Comparison of ENCODE assay signal across 28 cellular contexts in the genomic region with DNA sequence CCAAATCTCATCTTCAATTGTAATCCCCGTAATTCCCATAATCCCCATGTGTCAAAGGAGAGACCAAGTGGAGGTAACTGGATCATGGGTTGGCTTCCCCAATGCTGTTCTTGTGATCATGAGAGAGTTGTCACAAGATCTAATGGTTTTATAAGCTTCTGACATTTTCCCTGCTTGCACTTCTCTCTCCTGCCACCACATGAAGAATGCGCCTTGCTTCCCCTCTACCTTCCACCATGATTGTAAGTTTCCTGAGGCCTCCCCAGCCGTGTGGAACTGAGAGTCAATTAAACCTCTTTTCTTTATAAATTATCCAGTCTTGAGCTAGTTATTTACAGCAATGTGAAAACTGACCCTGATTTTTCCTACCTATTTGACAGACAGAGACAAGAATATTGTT.
"Had no signal": no experiment of that assay in that cellular context is flagged by ENCODE, and none has a peak within 500 bp of the region (broad histone marks: within the 10 kb centered on the region; RNA-seq: fewer than 3 reads in every experiment).

No MANE protein-coding gene starts in this region.

- H3K27me3 Mint-ChIP-seq: activated naive CD8-positive, alpha-beta T cell treated with anti-CD3 and anti-CD28 coated beads for 36 hours; effector memory CD8-positive, alpha-beta T cell had no signal

- H3K27ac ChIP-seq: colonic mucosa, dorsolateral prefrontal cortex, gastroesophageal sphincter, heart left ventricle, thoracic aorta, vagina had no signal

- H3K27me3 ChIP-seq: colonic mucosa, dorsolateral prefrontal cortex, gastroesophageal sphincter, heart left ventricle, vagina had no signal

- H3K36me3 Mint-ChIP-seq: activated naive CD8-positive, alpha-beta T cell treated with anti-CD3 and anti-CD28 coated beads for 36 hours; type B pancreatic cell had no signal

- H3K9me3 ChIP-seq: colonic mucosa, gastroesophageal sphincter, heart left ventricle, mucosa of descending colon, thoracic aorta, vagina had no signal

- H3K4me3 Mint-ChIP-seq: activated naive CD8-positive, alpha-beta T cell treated with anti-CD3 and anti-CD28 coated beads for 36 hours; activated T-cell treated with anti-CD3 and anti-CD28 coated beads, Interleukin-2, amount 50 U/mL, for 4 hours; effector memory CD8-positive, alpha-beta T cell; nephron progenitor cell; type B pancreatic cell had no signal

- H3K4me3 ChIP-seq: colonic mucosa, dorsolateral prefrontal cortex, gastroesophageal sphincter, heart left ventricle, mucosa of descending colon, thoracic aorta, vagina had no signal

- H3K4me1 ChIP-seq: colonic mucosa, heart left ventricle, vagina had no signal

- H3K4me1 Mint-ChIP-seq: activated naive CD8-positive, alpha-beta T cell treated with anti-CD3 and anti-CD28 coated beads for 36 hours; nephron progenitor cell had no signal

- H3K9me3 Mint-ChIP-seq: activated naive CD8-positive, alpha-beta T cell treated with anti-CD3 and anti-CD28 coated beads for 36 hours; effector memory CD8-positive, alpha-beta T cell had no signal

- H3K27ac Mint-ChIP-seq: activated naive CD8-positive, alpha-beta T cell treated with anti-CD3 and anti-CD28 coated beads for 36 hours; effector memory CD8-positive, alpha-beta T cell; nephron progenitor cell; type B pancreatic cell had no signal

- ATAC-seq: activated T-cell treated with anti-CD3 and anti-CD28 coated beads, Interleukin-2, amount 50 U/mL, for 4 hours; effector memory CD8-positive, alpha-beta T cell; gastroesophageal sphincter; heart left ventricle; left ventricle myocardium superior; mucosa of descending colon; sciatic nerve had no signal

- DNase-seq: activated CD4-positive, alpha-beta T cell treated with anti-CD3 and anti-CD28 coated beads for 1 hour; activated CD4-positive, alpha-beta T cell treated with anti-CD3 and anti-CD28 coated beads, Interleukin-2, amount 50 U/mL, for 1 hour; activated CD8-positive, alpha-beta memory T cell treated with anti-CD3 and anti-CD28 coated beads for 24 hours; activated CD8-positive, alpha-beta memory T cell treated with anti-CD3 and anti-CD28 coated beads, Interleukin-2, amount 50 U/mL, for 48 hours; activated naive CD4-positive, alpha-beta T cell treated with Interleukin-2 at 50 U/mL for 16 hours; activated naive CD8-positive, alpha-beta T cell treated with anti-CD3 and anti-CD28 coated beads for 36 hours; activated T-cell treated with anti-CD3 and anti-CD28 coated beads, Interleukin-2, amount 50 U/mL, for 4 hours; central memory CD4-positive, alpha-beta T cell; colonic mucosa; dorsolateral prefrontal cortex; effector memory CD8-positive, alpha-beta T cell; heart left ventricle; left ventricle myocardium superior; mammary epithelial cell; mucosa of descending colon; nephron progenitor cell; nucleus accumbens; posterior cingulate gyrus; small intestine; stimulated activated CD4-positive, alpha-beta T cell treated with anti-CD3 and anti-CD28 coated beads, Interleukin-15, amount 100 ng/mL, for 24 hours; stimulated activated CD4-positive, alpha-beta T cell treated with anti-CD3 and anti-CD28 coated beads, Interleukin-2, amount 100 ng/mL, for 48 hours; stimulated activated CD8-positive, alpha-beta memory T cell treated with anti-CD3 and anti-CD28 coated beads, Interleukin-4, amount 100 ng/mL, for 48 hours; stimulated activated naive CD4-positive, alpha-beta T cell had no signal

- H3K36me3 ChIP-seq: colonic mucosa, gastroesophageal sphincter, heart left ventricle, thoracic aorta, vagina had no signal
